Comparison of ENCODE assay signal across 1 cellular context in the genomic region with DNA sequence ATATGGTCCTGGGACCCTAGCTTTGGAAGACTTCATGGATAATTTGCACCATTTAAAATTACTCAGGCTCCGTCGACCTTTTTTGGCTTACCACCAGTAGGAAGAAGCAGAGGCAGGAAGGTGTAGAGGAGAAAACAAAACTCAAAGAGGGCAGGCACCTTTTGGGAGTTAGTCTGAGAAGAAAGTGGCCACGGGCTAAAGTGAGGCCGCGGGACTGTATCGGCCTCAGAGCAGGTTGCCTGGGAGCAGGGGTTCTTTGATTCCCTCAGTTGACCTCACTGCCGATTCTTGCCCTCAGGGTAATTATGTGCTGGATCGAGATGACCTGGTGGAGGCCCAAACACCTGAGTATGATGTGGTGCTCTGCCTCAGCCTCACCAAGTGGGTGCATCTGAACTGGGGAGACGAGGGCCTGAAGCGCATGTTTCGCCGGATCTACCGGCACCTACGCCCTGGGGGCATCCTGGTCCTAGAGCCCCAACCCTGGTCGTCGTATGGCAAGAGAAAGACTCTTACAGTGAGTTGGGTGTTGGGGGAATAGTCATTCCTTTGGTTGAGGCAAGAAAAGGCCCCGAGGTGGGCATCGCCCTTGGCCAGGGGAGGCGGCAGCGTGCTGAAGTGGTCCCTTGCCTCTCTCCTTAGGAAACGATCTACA.
TF ChIP-seq lines count a peak whose summit lies in the region.

No MANE protein-coding gene starts in this region.

TF ChIP-seq in WTC11, 78 proteins besides CTCF, POLR2A, EP300 and RAD21 (continued from another document):
- TF ChIP-seq AR (CRISPR knock-in tag; IDR thresholded peaks at IDR 0.05) (no peak), TP53 (CRISPR knock-in tag; IDR thresholded peaks at IDR 0.05) (no peak), STAT6 (CRISPR knock-in tag; conservative IDR thresholded peaks at IDR 0.05; ENCODE audit: low read depth) (no peak), SMAD4 (CRISPR knock-in tag; IDR thresholded peaks at IDR 0.05) (no peak), GTF2I (CRISPR knock-in tag; conservative IDR thresholded peaks at IDR 0.05) (no peak), ZNF138 (CRISPR knock-in tag; conservative IDR thresholded peaks at IDR 0.05) (no peak), ARID4B (CRISPR knock-in tag; IDR thresholded peaks at IDR 0.05; ENCODE audit: borderline replicate concordance) (no peak)
- TF ChIP-seq, protein P1, sequence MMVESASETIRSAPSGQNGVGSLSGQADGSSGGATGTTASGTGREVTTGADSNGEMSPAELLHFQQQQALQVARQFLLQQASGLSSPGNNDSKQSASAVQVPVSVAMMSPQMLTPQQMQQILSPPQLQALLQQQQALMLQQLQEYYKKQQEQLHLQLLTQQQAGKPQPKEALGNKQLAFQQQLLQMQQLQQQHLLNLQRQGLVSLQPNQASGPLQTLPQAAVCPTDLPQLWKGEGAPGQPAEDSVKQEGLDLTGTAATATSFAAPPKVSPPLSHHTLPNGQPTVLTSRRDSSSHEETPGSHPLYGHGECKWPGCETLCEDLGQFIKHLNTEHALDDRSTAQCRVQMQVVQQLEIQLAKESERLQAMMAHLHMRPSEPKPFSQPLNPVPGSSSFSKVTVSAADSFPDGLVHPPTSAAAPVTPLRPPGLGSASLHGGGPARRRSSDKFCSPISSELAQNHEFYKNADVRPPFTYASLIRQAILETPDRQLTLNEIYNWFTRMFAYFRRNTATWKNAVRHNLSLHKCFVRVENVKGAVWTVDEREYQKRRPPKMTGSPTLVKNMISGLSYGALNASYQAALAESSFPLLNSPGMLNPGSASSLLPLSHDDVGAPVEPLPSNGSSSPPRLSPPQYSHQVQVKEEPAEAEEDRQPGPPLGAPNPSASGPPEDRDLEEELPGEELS (CRISPR knock-in tag; IDR thresholded peaks at IDR 0.05): no peak
- TF ChIP-seq, protein P2, sequence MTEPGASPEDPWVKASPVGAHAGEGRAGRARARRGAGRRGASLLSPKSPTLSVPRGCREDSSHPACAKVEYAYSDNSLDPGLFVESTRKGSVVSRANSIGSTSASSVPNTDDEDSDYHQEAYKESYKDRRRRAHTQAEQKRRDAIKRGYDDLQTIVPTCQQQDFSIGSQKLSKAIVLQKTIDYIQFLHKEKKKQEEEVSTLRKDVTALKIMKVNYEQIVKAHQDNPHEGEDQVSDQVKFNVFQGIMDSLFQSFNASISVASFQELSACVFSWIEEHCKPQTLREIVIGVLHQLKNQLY (CRISPR knock-in tag; IDR thresholded peaks at IDR 0.05): no peak
- TF ChIP-seq, protein P3, sequence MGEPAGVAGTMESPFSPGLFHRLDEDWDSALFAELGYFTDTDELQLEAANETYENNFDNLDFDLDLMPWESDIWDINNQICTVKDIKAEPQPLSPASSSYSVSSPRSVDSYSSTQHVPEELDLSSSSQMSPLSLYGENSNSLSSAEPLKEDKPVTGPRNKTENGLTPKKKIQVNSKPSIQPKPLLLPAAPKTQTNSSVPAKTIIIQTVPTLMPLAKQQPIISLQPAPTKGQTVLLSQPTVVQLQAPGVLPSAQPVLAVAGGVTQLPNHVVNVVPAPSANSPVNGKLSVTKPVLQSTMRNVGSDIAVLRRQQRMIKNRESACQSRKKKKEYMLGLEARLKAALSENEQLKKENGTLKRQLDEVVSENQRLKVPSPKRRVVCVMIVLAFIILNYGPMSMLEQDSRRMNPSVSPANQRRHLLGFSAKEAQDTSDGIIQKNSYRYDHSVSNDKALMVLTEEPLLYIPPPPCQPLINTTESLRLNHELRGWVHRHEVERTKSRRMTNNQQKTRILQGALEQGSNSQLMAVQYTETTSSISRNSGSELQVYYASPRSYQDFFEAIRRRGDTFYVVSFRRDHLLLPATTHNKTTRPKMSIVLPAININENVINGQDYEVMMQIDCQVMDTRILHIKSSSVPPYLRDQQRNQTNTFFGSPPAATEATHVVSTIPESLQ (CRISPR knock-in tag; IDR thresholded peaks at IDR 0.05): no peak
TF ChIP-seq in WTC11: peak in this region for 0.
